ENCODE assay signal across 14 cellular contexts in the genomic region with DNA sequence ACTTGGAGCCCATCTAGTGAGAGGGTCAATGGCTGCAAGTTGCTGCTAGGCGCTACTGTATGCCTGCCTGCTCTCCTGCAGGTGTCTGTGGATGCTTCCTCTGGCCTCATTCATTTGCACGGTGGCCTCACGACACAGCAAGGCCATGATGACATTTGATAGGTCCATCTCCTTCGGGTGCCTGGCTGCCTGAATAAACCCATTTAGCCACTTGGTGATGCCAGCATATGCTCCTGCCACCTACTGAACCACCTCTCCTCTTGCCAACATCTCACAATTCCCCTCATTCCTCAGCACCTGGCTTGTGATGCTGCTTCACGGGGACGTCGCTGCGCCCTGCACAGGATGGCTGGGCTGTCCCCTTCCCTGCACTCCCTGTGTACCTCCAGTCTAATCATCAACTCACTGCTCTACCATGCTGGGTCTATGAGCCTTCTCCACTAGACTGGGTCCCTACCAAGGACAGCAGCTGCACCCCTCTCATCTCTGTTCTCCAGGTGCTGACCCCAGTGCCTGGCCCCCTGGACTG. TPM values are rescaled to one million over a fixed set of nuclear protein-coding genes. Genes with fewer than 3 reads are reported as not detected.
DNase-seq lines count a peak whose midpoint lies in the region; ATAC-seq lines count a peak whose summit lies in the region.
"Had no signal": no experiment of that assay in that cellular context is flagged by ENCODE, and none has a peak within 500 bp of the region (broad histone marks: within the 10 kb centered on the region; RNA-seq: fewer than 3 reads in every experiment).

No MANE protein-coding gene starts in this region.

- H3K14ac ChIP-seq in mesenchymal stem cell (ENCODE audit: low read length in 2 of 2), result peak overlapping the region in 1 of 2 experiments; percentile 30

- peaks cover 46% of the 10 kb centered on the region for H3K79me1 ChIP-seq in mesenchymal stem cell (replicated peaks; ENCODE audit: low read length, poor library complexity, severe bottlenecking)

- no peak overlapping the region for H2BK15ac ChIP-seq in mesenchymal stem cell (ENCODE audit: low read depth, poor library complexity, severe bottlenecking)

- intact Hi-C loops in Right ventricle myocardium inferior (cut with DNase I), result no loop called here

- peaks cover 15% of the 10 kb centered on the region for H3K4me1 Mint-ChIP-seq in activated naive CD8-positive, alpha-beta T cell treated with anti-CD3 and anti-CD28 coated beads for 36 hours

- H3K9me3 Mint-ChIP-seq in activated naive CD8-positive, alpha-beta T cell treated with anti-CD3 and anti-CD28 coated beads for 36 hours, result peaks cover 2% of the 10 kb centered on the region
- H3K9me3 Mint-ChIP-seq: CD8-positive, alpha-beta memory T cell had no signal

- H3K4ac ChIP-seq in mesenchymal stem cell (ENCODE audit: low read depth in 1 of 2, low read length in 2 of 2), result no peak overlapping the region

- H3K4me3 ChIP-seq in mesenchymal stem cell (ENCODE audit: insufficient read depth in 1 of 2, low read depth in 1 of 2, low read length in 2 of 2), result no peak overlapping the region
- H3K4me3 ChIP-seq: BLaER1, GM23248 had no signal

- no peaks in the 10 kb centered on the region for H3K4me1 ChIP-seq in mesenchymal stem cell (ENCODE audit: control insufficient read depth, insufficient read depth, low read depth, low read length)
- H3K4me1 ChIP-seq: Caco-2 had no signal

- H2BK12ac ChIP-seq in mesenchymal stem cell (ENCODE audit: low read length in 2 of 2), result no peak overlapping the region

- H3K9me3 ChIP-seq in mesenchymal stem cell (ENCODE audit: control insufficient read depth, low read length), result no peaks in the 10 kb centered on the region
- H3K9me3 ChIP-seq: Caco-2 had no signal

- H2AFZ ChIP-seq in mesenchymal stem cell (ENCODE audit: low read depth, low read length), result no peak overlapping the region
- H2AFZ ChIP-seq: GM23248 had no signal

- peaks cover 5 to 7% of the 10 kb centered on the region in 2 experiments for H3K36me3 ChIP-seq in mesenchymal stem cell (ENCODE audit: control insufficient read depth in 1 of 2, insufficient read depth in 2 of 2, low read depth in 1 of 2, low read length in 2 of 2)

- no peak overlapping the region for H3K4me2 ChIP-seq in mesenchymal stem cell (ENCODE audit: low read length, poor library complexity, severe bottlenecking)
- H3K4me2 ChIP-seq: BLaER1 had no signal

- peak; percentile 87 for DNase-seq in G401 (ENCODE audit: low spot score)
- peak; percentile 32 for DNase-seq in NCI-H146 treated with DMSO at 0.1 percent for 48 hours (lab: John Stamatoyannopoulos, UW; ENCODE audit: unreplicated experiment)
- peak; percentile 84 for DNase-seq in cerebellar cortex (ENCODE audit: low spot score)
- DNase-seq in mesenchymal stem cell, result no peak
- DNase-seq in activated naive CD8-positive, alpha-beta T cell treated with anti-CD3 and anti-CD28 coated beads for 36 hours, result no peak
- DNase-seq in Right ventricle myocardium inferior (ENCODE audit: missing footprints), result no peak
- DNase-seq: 8988T; AML-193; Caco-2; CD8-positive, alpha-beta memory T cell; GM23248 had no signal

- ATAC-seq in Right ventricle myocardium inferior (no peak), GM19328 (IDR thresholded peaks at IDR 0.05; ENCODE audit: unreplicated experiment) (no peak)
- ATAC-seq: HCT116 had no signal

- no peaks in the 10 kb centered on the region for H3K27me3 ChIP-seq in mesenchymal stem cell (ENCODE audit: control insufficient read depth in 1 of 2, insufficient read depth in 1 of 2, low read length in 2 of 2)
- H3K27me3 ChIP-seq: BLaER1 had no signal

- H4K91ac ChIP-seq in mesenchymal stem cell (ENCODE audit: low read length), result no peak overlapping the region

- no peak overlapping the region for H3K27ac ChIP-seq in mesenchymal stem cell (ENCODE audit: low read length, poor library complexity, severe bottlenecking)
- H3K27ac ChIP-seq: BLaER1, GM23248 had no signal

- no peak overlapping the region for H3K27ac Mint-ChIP-seq in activated naive CD8-positive, alpha-beta T cell treated with anti-CD3 and anti-CD28 coated beads for 36 hours

- H2BK120ac ChIP-seq in mesenchymal stem cell (ENCODE audit: low read depth, low read length), result no peak overlapping the region

- no peak overlapping the region for H3K4me3 Mint-ChIP-seq in activated naive CD8-positive, alpha-beta T cell treated with anti-CD3 and anti-CD28 coated beads for 36 hours

- peak overlapping the region; percentile 5 for H4K8ac ChIP-seq in mesenchymal stem cell (ENCODE audit: low read length)

- H2AK5ac ChIP-seq in mesenchymal stem cell (ENCODE audit: low read length, severe bottlenecking), result no peak overlapping the region

- H3K9ac ChIP-seq in mesenchymal stem cell (ENCODE audit: low read length), result no peak overlapping the region
- H3K9ac ChIP-seq: BLaER1, GM23248 had no signal

- no peak overlapping the region for H3K23ac ChIP-seq in mesenchymal stem cell (ENCODE audit: low read length in 2 of 2)

- H3K36me3 Mint-ChIP-seq in activated naive CD8-positive, alpha-beta T cell treated with anti-CD3 and anti-CD28 coated beads for 36 hours, result peaks cover 5% of the 10 kb centered on the region

- 99% methylated on average over 8 of the region's 8 CpGs for WGBS in mesenchymal stem cell

- H3K27me3 Mint-ChIP-seq in activated naive CD8-positive, alpha-beta T cell treated with anti-CD3 and anti-CD28 coated beads for 36 hours, result no peaks in the 10 kb centered on the region

- no peak overlapping the region for H2BK5ac ChIP-seq in mesenchymal stem cell (ENCODE audit: low read depth, low read length, poor library complexity, severe bottlenecking)

- H3K18ac ChIP-seq in mesenchymal stem cell (ENCODE audit: low read depth in 1 of 2, low read length in 2 of 2), result no peak overlapping the region

- in situ Hi-C loops in G401 (cut with HindIII; ENCODE audit: low sequenced_read_pairs), result no loop called here

RNA-seq across cellular contexts. Expression of gene AGPAT4, which starts 51.1 kb away (rescaled TPM):
- 3.6 TPM in 2 replicates for total RNA-seq in G401 (2014; rRNA removed; shearing (Covaris generic))
- polyA plus RNA-seq in mesenchymal stem cell (2013, experiment 1 of 2), result 16.0 TPM
- 15.9 TPM for polyA plus RNA-seq in mesenchymal stem cell (2013, experiment 2 of 2)
- 1 to 10 TPM; 1.9 to 2.5 TPM for total RNA-seq in activated naive CD8-positive, alpha-beta T cell treated with anti-CD3 and anti-CD28 coated beads for 36 hours
- total RNA-seq in Right ventricle myocardium inferior, result 2.4 TPM

Comparison
In these comparisons a context has a peak if more than half of its experiments do, and no peak if none do; other contexts are left out.
1. DNase-seq: peak in G401 (single experiment), NCI-H146 treated with DMSO at 0.1 percent for 48 hours (single experiment) and cerebellar cortex (single experiment); none in mesenchymal stem cell (single experiment), activated naive CD8-positive, alpha-beta T cell treated with anti-CD3 and anti-CD28 coated beads for 36 hours (single experiment) and Right ventricle myocardium inferior (single experiment).